1 cellular context compared by ENCODE assay signal in genomic region chr6:36546958-36547645, GRCh38.
TF ChIP-seq lines count a peak whose summit lies in the region.

STK38 (minus strand) TSS chr6:36547479; CDS start chr6:36540202, 7,277 bp downstream.

TF ChIP-seq in K562, 482 proteins besides CTCF, POLR2A, EP300 and RAD21 (continued from another document):
- TF ChIP-seq ZBTB26 (CRISPR knock-in tag; IDR thresholded peaks at IDR 0.05) (peak; percentile 22; the same call in 1 of the 2 replicates), ELF4 (CRISPR knock-in tag; IDR thresholded peaks at IDR 0.05) (peak; percentile 74), ZBTB17 (CRISPR knock-in tag; IDR thresholded peaks at IDR 0.05) (peak; percentile 56; the same call in 1 of the 2 replicates), SRF (CRISPR knock-in tag; IDR thresholded peaks at IDR 0.05) (peak in 1 of 2 experiments; percentile 31; a peak in 1 of 4 replicates), NFATC3 (IDR thresholded peaks at IDR 0.05) (no peak), TARDBP (IDR thresholded peaks at IDR 0.05) (peak; percentile 27; the same call in 1 of the 2 replicates), PHF20 (IDR thresholded peaks at IDR 0.05; ENCODE audit: partially characterized antibody) (peak; percentile 51)
